Comparison of ENCODE assay signal across 3 cellular contexts in the genomic region with DNA sequence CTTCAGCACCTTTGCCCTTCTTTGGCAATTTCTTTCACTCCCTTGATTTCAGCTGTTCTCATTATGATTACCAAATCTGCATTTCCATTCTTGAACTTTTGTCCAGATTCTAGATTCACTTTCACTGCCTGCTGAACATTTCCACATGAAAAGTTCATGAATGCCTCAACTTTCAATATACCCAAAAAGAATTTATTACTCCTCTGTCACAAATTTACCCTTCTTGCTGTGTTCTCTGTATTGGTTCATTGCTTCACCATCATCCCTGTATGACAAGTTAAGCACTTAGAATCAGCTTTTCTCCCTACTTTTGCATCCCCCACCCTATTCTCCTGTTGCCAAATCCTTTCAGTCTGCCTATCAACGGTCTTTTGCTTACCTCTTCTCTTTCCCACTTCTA.
TF ChIP-seq lines count a peak whose summit lies in the region.

No MANE protein-coding gene starts in this region.

TF ChIP-seq in GM23338, 12 proteins besides CTCF, POLR2A, EP300 and RAD21 (continues in another document):
- TF ChIP-seq NANOG (IDR thresholded peaks at IDR 0.05; ENCODE audit: borderline replicate concordance), result no peak
- TF ChIP-seq, protein P1, sequence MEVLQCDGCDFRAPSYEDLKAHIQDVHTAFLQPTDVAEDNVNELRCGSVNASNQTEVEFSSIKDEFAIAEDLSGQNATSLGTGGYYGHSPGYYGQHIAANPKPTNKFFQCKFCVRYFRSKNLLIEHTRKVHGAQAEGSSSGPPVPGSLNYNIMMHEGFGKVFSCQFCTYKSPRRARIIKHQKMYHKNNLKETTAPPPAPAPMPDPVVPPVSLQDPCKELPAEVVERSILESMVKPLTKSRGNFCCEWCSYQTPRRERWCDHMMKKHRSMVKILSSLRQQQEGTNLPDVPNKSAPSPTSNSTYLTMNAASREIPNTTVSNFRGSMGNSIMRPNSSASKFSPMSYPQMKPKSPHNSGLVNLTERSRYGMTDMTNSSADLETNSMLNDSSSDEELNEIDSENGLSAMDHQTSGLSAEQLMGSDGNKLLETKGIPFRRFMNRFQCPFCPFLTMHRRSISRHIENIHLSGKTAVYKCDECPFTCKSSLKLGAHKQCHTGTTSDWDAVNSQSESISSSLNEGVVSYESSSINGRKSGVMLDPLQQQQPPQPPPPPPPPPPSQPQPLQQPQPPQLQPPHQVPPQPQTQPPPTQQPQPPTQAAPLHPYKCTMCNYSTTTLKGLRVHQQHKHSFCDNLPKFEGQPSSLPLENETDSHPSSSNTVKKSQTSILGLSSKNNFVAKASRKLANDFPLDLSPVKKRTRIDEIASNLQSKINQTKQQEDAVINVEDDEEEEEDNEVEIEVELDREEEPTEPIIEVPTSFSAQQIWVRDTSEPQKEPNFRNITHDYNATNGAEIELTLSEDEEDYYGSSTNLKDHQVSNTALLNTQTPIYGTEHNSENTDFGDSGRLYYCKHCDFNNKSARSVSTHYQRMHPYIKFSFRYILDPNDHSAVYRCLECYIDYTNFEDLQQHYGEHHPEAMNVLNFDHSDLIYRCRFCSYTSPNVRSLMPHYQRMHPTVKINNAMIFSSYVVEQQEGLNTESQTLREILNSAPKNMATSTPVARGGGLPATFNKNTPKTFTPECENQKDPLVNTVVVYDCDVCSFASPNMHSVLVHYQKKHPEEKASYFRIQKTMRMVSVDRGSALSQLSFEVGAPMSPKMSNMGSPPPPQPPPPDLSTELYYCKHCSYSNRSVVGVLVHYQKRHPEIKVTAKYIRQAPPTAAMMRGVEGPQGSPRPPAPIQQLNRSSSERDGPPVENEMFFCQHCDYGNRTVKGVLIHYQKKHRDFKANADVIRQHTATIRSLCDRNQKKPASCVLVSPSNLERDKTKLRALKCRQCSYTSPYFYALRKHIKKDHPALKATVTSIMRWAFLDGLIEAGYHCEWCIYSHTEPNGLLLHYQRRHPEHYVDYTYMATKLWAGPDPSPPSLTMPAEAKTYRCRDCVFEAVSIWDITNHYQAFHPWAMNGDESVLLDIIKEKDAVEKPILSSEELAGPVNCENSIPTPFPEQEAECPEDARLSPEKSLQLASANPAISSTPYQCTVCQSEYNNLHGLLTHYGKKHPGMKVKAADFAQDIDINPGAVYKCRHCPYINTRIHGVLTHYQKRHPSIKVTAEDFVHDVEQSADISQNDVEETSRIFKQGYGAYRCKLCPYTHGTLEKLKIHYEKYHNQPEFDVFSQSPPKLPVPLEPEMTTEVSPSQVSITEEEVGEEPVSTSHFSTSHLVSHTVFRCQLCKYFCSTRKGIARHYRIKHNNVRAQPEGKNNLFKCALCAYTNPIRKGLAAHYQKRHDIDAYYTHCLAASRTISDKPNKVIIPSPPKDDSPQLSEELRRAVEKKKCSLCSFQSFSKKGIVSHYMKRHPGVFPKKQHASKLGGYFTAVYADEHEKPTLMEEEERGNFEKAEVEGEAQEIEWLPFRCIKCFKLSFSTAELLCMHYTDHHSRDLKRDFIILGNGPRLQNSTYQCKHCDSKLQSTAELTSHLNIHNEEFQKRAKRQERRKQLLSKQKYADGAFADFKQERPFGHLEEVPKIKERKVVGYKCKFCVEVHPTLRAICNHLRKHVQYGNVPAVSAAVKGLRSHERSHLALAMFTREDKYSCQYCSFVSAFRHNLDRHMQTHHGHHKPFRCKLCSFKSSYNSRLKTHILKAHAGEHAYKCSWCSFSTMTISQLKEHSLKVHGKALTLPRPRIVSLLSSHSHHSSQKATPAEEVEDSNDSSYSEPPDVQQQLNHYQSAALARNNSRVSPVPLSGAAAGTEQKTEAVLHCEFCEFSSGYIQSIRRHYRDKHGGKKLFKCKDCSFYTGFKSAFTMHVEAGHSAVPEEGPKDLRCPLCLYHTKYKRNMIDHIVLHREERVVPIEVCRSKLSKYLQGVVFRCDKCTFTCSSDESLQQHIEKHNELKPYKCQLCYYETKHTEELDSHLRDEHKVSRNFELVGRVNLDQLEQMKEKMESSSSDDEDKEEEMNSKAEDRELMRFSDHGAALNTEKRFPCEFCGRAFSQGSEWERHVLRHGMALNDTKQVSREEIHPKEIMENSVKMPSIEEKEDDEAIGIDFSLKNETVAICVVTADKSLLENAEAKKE (CRISPR knock-in tag; IDR thresholded peaks at IDR 0.05), result no peak

TF ChIP-seq in WTC11, 78 proteins besides CTCF, POLR2A, EP300 and RAD21:
- TF ChIP-seq, protein P2, sequence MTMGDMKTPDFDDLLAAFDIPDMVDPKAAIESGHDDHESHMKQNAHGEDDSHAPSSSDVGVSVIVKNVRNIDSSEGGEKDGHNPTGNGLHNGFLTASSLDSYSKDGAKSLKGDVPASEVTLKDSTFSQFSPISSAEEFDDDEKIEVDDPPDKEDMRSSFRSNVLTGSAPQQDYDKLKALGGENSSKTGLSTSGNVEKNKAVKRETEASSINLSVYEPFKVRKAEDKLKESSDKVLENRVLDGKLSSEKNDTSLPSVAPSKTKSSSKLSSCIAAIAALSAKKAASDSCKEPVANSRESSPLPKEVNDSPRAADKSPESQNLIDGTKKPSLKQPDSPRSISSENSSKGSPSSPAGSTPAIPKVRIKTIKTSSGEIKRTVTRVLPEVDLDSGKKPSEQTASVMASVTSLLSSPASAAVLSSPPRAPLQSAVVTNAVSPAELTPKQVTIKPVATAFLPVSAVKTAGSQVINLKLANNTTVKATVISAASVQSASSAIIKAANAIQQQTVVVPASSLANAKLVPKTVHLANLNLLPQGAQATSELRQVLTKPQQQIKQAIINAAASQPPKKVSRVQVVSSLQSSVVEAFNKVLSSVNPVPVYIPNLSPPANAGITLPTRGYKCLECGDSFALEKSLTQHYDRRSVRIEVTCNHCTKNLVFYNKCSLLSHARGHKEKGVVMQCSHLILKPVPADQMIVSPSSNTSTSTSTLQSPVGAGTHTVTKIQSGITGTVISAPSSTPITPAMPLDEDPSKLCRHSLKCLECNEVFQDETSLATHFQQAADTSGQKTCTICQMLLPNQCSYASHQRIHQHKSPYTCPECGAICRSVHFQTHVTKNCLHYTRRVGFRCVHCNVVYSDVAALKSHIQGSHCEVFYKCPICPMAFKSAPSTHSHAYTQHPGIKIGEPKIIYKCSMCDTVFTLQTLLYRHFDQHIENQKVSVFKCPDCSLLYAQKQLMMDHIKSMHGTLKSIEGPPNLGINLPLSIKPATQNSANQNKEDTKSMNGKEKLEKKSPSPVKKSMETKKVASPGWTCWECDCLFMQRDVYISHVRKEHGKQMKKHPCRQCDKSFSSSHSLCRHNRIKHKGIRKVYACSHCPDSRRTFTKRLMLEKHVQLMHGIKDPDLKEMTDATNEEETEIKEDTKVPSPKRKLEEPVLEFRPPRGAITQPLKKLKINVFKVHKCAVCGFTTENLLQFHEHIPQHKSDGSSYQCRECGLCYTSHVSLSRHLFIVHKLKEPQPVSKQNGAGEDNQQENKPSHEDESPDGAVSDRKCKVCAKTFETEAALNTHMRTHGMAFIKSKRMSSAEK (CRISPR knock-in tag; IDR thresholded peaks at IDR 0.05; ENCODE audit: borderline replicate concordance), result no peak
- TF ChIP-seq GTF2I (CRISPR knock-in tag; conservative IDR thresholded peaks at IDR 0.05) (no peak), MYBL2 (CRISPR knock-in tag; IDR thresholded peaks at IDR 0.05) (no peak)

TF ChIP-seq in H1, 55 proteins besides CTCF, POLR2A, EP300 and RAD21:
- no peak for TF ChIP-seq FOSL1 (IDR thresholded peaks at IDR 0.05; ENCODE audit: insufficient read depth, low read depth, low read length)
- no peak for TF ChIP-seq CBX8 (IDR thresholded peaks at IDR 0.05; ENCODE audit: borderline replicate concordance, low read depth, low read length)
- TF ChIP-seq JUND (IDR thresholded peaks at IDR 0.05; ENCODE audit: low read length), result no peak
- TF ChIP-seq CHD1 (IDR thresholded peaks at IDR 0.05; ENCODE audit: low read depth, low read length), result no peak
- no peak for TF ChIP-seq HDAC2 (IDR thresholded peaks at IDR 0.05; ENCODE audit: borderline replicate concordance in 1 of 2, low read depth in 2 of 2, low read length in 2 of 2)
